1 cellular context compared by ENCODE assay signal in the genomic region with DNA sequence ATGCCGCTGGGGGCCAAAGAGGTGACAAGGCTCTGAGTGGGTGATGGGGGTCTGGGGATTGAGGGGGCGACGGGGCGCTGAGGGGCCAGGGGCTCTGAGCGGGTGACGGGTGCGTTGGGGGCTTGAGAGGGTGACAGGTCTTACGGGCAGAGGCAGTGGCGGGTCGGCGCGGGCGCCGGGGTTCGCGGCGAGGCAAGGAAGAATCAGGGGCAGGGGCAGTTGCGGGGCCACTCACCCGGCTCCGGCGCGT.
TF ChIP-seq lines count a peak whose summit lies in the region.

No MANE protein-coding gene starts in this region.

TF ChIP-seq in HepG2, 621 proteins besides CTCF, POLR2A, EP300 and RAD21 (continued from another document):
- TF ChIP-seq, protein P1, sequence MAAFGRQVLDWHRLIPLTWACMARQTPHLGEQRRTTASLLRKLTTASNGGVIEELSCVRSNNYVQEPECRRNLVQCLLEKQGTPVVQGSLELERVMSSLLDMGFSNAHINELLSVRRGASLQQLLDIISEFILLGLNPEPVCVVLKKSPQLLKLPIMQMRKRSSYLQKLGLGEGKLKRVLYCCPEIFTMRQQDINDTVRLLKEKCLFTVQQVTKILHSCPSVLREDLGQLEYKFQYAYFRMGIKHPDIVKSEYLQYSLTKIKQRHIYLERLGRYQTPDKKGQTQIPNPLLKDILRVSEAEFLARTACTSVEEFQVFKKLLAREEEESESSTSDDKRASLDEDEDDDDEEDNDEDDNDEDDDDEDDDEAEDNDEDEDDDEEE (CRISPR knock-in tag; IDR thresholded peaks at IDR 0.05): 0 out of 2 replicates have a peak, but pooled peaks have one; percentile 13
- no peak for TF ChIP-seq ZNF619 (CRISPR knock-in tag; IDR thresholded peaks at IDR 0.05)
- no peak for TF ChIP-seq TAF15 (IDR thresholded peaks at IDR 0.05; ENCODE audit: low read depth, low read length, poor library complexity, severe bottlenecking)
- TF ChIP-seq RBM39 (IDR thresholded peaks at IDR 0.05; ENCODE audit: low read depth, low read length, poor library complexity, severe bottlenecking): no peak
- no peak for TF ChIP-seq ZNF24 (IDR thresholded peaks at IDR 0.05)
- 0 out of 2 replicates have a peak, but pooled peaks have one; percentile 48 for TF ChIP-seq ZNF333 (CRISPR knock-in tag; IDR thresholded peaks at IDR 0.05; ENCODE audit: borderline replicate concordance)
- TF ChIP-seq, protein P2, sequence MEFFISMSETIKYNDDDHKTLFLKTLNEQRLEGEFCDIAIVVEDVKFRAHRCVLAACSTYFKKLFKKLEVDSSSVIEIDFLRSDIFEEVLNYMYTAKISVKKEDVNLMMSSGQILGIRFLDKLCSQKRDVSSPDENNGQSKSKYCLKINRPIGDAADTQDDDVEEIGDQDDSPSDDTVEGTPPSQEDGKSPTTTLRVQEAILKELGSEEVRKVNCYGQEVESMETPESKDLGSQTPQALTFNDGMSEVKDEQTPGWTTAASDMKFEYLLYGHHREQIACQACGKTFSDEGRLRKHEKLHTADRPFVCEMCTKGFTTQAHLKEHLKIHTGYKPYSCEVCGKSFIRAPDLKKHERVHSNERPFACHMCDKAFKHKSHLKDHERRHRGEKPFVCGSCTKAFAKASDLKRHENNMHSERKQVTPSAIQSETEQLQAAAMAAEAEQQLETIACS (CRISPR knock-in tag; IDR thresholded peaks at IDR 0.05): no peak
- no peak for TF ChIP-seq REL (CRISPR knock-in tag; conservative IDR thresholded peaks at IDR 0.05)
- TF ChIP-seq MXD1 (CRISPR knock-in tag; IDR thresholded peaks at IDR 0.05): no peak
- no peak for TF ChIP-seq ZNF281 (CRISPR knock-in tag; IDR thresholded peaks at IDR 0.05; ENCODE audit: borderline replicate concordance)
- no peak for TF ChIP-seq ZNF431 (CRISPR knock-in tag; IDR thresholded peaks at IDR 0.05; ENCODE audit: borderline replicate concordance, low read depth)
- no peak for TF ChIP-seq HNRNPUL1 (IDR thresholded peaks at IDR 0.05; ENCODE audit: low read depth, low read length)
- no peak for TF ChIP-seq RFX3 (CRISPR knock-in tag; IDR thresholded peaks at IDR 0.05)
- no peak for TF ChIP-seq PLSCR1 (CRISPR knock-in tag; IDR thresholded peaks at IDR 0.05; ENCODE audit: borderline replicate concordance)
- 0 out of 2 replicates have a peak, but pooled peaks have one; percentile 70 for TF ChIP-seq WIZ (CRISPR knock-in tag; IDR thresholded peaks at IDR 0.05)
- TF ChIP-seq BORCS8-MEF2B (CRISPR knock-in tag; IDR thresholded peaks at IDR 0.05): 0 out of 2 replicates have a peak, but pooled peaks have one; percentile 8
- TF ChIP-seq ZNF839 (CRISPR knock-in tag; IDR thresholded peaks at IDR 0.05; ENCODE audit: borderline replicate concordance): 0 out of 2 replicates have a peak, but pooled peaks have one; percentile 19
- no peak for TF ChIP-seq ZBTB10 (CRISPR knock-in tag; IDR thresholded peaks at IDR 0.05; ENCODE audit: borderline replicate concordance)
- no peak for TF ChIP-seq MTA1 (CRISPR knock-in tag; IDR thresholded peaks at IDR 0.05; ENCODE audit: borderline replicate concordance)
- peak; percentile 13; the same call in 1 of the 2 replicates for TF ChIP-seq ZFYVE20 (CRISPR knock-in tag; IDR thresholded peaks at IDR 0.05; ENCODE audit: borderline replicate concordance, low read depth)
- peak; percentile 67; the same call in 1 of the 2 replicates for TF ChIP-seq SIN3A (IDR thresholded peaks at IDR 0.05; ENCODE audit: borderline replicate concordance, low read depth, low read length)
- TF ChIP-seq ONECUT2 (CRISPR knock-in tag; IDR thresholded peaks at IDR 0.05): no peak
- TF ChIP-seq ZNF510 (CRISPR knock-in tag; IDR thresholded peaks at IDR 0.05; ENCODE audit: low read depth): no peak
- TF ChIP-seq ZNF652 (CRISPR knock-in tag; IDR thresholded peaks at IDR 0.05; ENCODE audit: borderline replicate concordance, low read depth): no peak
- TF ChIP-seq ZBTB7B (CRISPR knock-in tag; IDR thresholded peaks at IDR 0.05): peak; percentile 83; the same call in 1 of the 2 replicates
- 0 out of 2 replicates have a peak, but pooled peaks have one; percentile 18 for TF ChIP-seq ZNF446 (CRISPR knock-in tag; IDR thresholded peaks at IDR 0.05)
- no peak for TF ChIP-seq ZBTB1 (CRISPR knock-in tag; IDR thresholded peaks at IDR 0.05; ENCODE audit: borderline replicate concordance)
- no peak for TF ChIP-seq ZNF75D (CRISPR knock-in tag; IDR thresholded peaks at IDR 0.05; ENCODE audit: borderline replicate concordance)
- no peak for TF ChIP-seq KDM6A (CRISPR knock-in tag; IDR thresholded peaks at IDR 0.05; ENCODE audit: low read depth)
- TF ChIP-seq HINFP (CRISPR knock-in tag; IDR thresholded peaks at IDR 0.05; ENCODE audit: low read depth): 0 out of 2 replicates have a peak, but pooled peaks have one; percentile 5
- TF ChIP-seq KAT7 (CRISPR knock-in tag; IDR thresholded peaks at IDR 0.05; ENCODE audit: borderline replicate concordance): peak; percentile 15; the same call in 1 of the 2 replicates
- peak; percentile 10; the same call in 1 of the 2 replicates for TF ChIP-seq ZNF776 (CRISPR knock-in tag; IDR thresholded peaks at IDR 0.05)
- TF ChIP-seq ZNF337 (CRISPR knock-in tag; IDR thresholded peaks at IDR 0.05; ENCODE audit: borderline replicate concordance, low read depth): no peak
